ENCODE assay signal across 14 cellular contexts in genomic region chr3:43629254-43629653, GRCh38. TPM values are rescaled to one million over a fixed set of nuclear protein-coding genes. Genes with fewer than 3 reads are reported as not detected.
DNase-seq lines count a peak whose midpoint lies in the region; ATAC-seq and TF ChIP-seq lines count a peak whose summit lies in the region.
"Had no signal": no experiment of that assay in that cellular context is flagged by ENCODE, and none has a peak within 500 bp of the region (broad histone marks: within the 10 kb centered on the region; RNA-seq: fewer than 3 reads in every experiment).

No MANE protein-coding gene starts in this region.

- H3K9me3 Mint-ChIP-seq in dendritic cell treated with granulocyte-macrophage colony-stimulating factor and Interleukin-4, amounts not matched to agents 40 ng/mL and 50 ng/mL, for 4 days: peaks cover 9% of the 10 kb centered on the region

- no peaks in the 10 kb centered on the region for H3K27me3 ChIP-seq in PC-9 (ENCODE audit: insufficient read depth, low read depth)
- H3K27me3 ChIP-seq: hepatocyte, left lung, suprapubic skin had no signal

- H3K27ac ChIP-seq in PC-9: no peak overlapping the region
- H3K27ac ChIP-seq: hepatocyte, left lung, suprapubic skin had no signal

- H3K4me1 Mint-ChIP-seq in dendritic cell treated with granulocyte-macrophage colony-stimulating factor and Interleukin-4, amounts not matched to agents 40 ng/mL and 50 ng/mL, for 4 days (ENCODE audit: low read depth): peaks cover 7% of the 10 kb centered on the region
- H3K4me1 Mint-ChIP-seq: B cell had no signal

- H3K4me3 ChIP-seq in PC-9: no peak overlapping the region
- H3K4me3 ChIP-seq: hepatocyte, left lung, suprapubic skin had no signal

- in situ Hi-C loops in ACHN (cut with HindIII; ENCODE audit: low pct_ligation_motif_present, low pct_unique_long_range_greater_than_20kb, low sequenced_read_pairs): no loop called here
- in situ Hi-C loops in GM13976 (cut with MboI; ENCODE audit: low sequenced_read_pairs, unreplicated experiment): no loop called here

- intact Hi-C loops in dendritic cell treated with granulocyte-macrophage colony-stimulating factor and Interleukin-4, amounts not matched to agents 40 ng/mL and 50 ng/mL, for 4 days (cut with micrococcal nuclease): no loop called here
- intact Hi-C loops in PC-9 (cut with micrococcal nuclease; ENCODE audit: unreplicated experiment): no loop called here

- H3K27me3 Mint-ChIP-seq in dendritic cell treated with granulocyte-macrophage colony-stimulating factor and Interleukin-4, amounts not matched to agents 40 ng/mL and 50 ng/mL, for 4 days: peaks cover 5% of the 10 kb centered on the region

- CTCF ChIA-PET in PC-9 (lab: Charles Lee): no interaction called here

- H4K20me1 ChIP-seq in PC-9 (ENCODE audit: insufficient read depth): no peaks in the 10 kb centered on the region

- no peak overlapping the region for H3K4me3 Mint-ChIP-seq in dendritic cell treated with granulocyte-macrophage colony-stimulating factor and Interleukin-4, amounts not matched to agents 40 ng/mL and 50 ng/mL, for 4 days
- H3K4me3 Mint-ChIP-seq: B cell had no signal

- BruUV-seq in PC-9 (replicated peaks; lab: Mats Ljungman, UMichigan): no TSS peak

- peak; percentile 83 for DNase-seq in ACHN
- no peak for DNase-seq in GM13976 (ENCODE audit: low spot score)
- DNase-seq in PC-9: no peak
- no peak for DNase-seq in NCI-H1105 treated with DMSO at 0.1 percent for 48 hours (lab: John Stamatoyannopoulos, UW)
- DNase-seq: left lung; NCI-H1105; stimulated activated CD4-positive, alpha-beta T cell treated with anti-CD3 and anti-CD28 coated beads, Interleukin-12 subunit alpha, Interleukin-12 subunit beta, amount 100 ng/mL, for 4 hours had no signal

- H3K4me2 ChIP-seq in PC-9: no peak overlapping the region
- H3K4me2 ChIP-seq: hepatocyte had no signal

- H2AFZ ChIP-seq in PC-9: no peak overlapping the region
- H2AFZ ChIP-seq: hepatocyte had no signal

- TF ChIP-seq CTCF in GM13976 (IDR thresholded peaks at IDR 0.05; ENCODE audit: borderline replicate concordance, control extremely low read depth, extremely low read depth, insufficient read depth, missing control alignments): no peak
- no peak for TF ChIP-seq CTCF in PC-9 (conservative IDR thresholded peaks at IDR 0.05)

- peaks cover 20% of the 10 kb centered on the region for H3F3A ChIP-seq in PC-9 (ENCODE audit: insufficient read depth, low read depth)

- no peaks in the 10 kb centered on the region for H3K9me3 ChIP-seq in PC-9 (ENCODE audit: insufficient read depth, low read depth)
- H3K9me3 ChIP-seq: left lung, suprapubic skin had no signal

- H3K79me2 ChIP-seq in PC-9 (ENCODE audit: low read depth): no peaks in the 10 kb centered on the region
- H3K79me2 ChIP-seq: hepatocyte had no signal

- peak; percentile 62 for ATAC-seq in GM18861 (IDR thresholded peaks at IDR 0.05; ENCODE audit: unreplicated experiment)
- peak; percentile 55 for ATAC-seq in HG03378 (IDR thresholded peaks at IDR 0.05; ENCODE audit: unreplicated experiment)
- ATAC-seq in GM21723 (IDR thresholded peaks at IDR 0.05; ENCODE audit: unreplicated experiment): no peak
- ATAC-seq: left lung had no signal

- H3K36me3 Mint-ChIP-seq in dendritic cell treated with granulocyte-macrophage colony-stimulating factor and Interleukin-4, amounts not matched to agents 40 ng/mL and 50 ng/mL, for 4 days (ENCODE audit: low read depth): no peaks in the 10 kb centered on the region

- POLR2A ChIA-PET in PC-9 (lab: Charles Lee; ENCODE audit: unreplicated experiment): no interaction called here

- no peaks in the 10 kb centered on the region for H3K9me2 ChIP-seq in PC-9 (ENCODE audit: insufficient read depth)

- peaks cover 21% of the 10 kb centered on the region for H3K4me1 ChIP-seq in PC-9 (replicated peaks; ENCODE audit: insufficient read depth)
- H3K4me1 ChIP-seq: left lung, suprapubic skin had no signal

- no peaks in the 10 kb centered on the region for H3K36me3 ChIP-seq in PC-9 (ENCODE audit: low read depth)
- H3K36me3 ChIP-seq: left lung, suprapubic skin had no signal

- H3K27ac Mint-ChIP-seq in dendritic cell treated with granulocyte-macrophage colony-stimulating factor and Interleukin-4, amounts not matched to agents 40 ng/mL and 50 ng/mL, for 4 days: peak overlapping the region; percentile 6
- H3K27ac Mint-ChIP-seq: B cell had no signal

RNA-seq across cellular contexts. Expression of gene ANO10, which starts 7.4 kb away (rescaled TPM):
- total RNA-seq in PC-9 (2021): 30.7 and 32.6 TPM in 2 replicates
